In genomic region chr7:88835147-88835728, GRCh38 we compare ENCODE assay signal across 8 cellular contexts. TPM values are rescaled to one million over a fixed set of nuclear protein-coding genes. Genes with fewer than 3 reads are reported as not detected.
DNase-seq lines count a peak whose midpoint lies in the region; ATAC-seq and TF ChIP-seq lines count a peak whose summit lies in the region.

No MANE protein-coding gene starts in this region.

- no peaks in the 10 kb centered on the region for H3K27me3 ChIP-seq in neural cell (ENCODE audit: insufficient read depth, low read depth, low read length)

- H3K9ac ChIP-seq in neural cell (ENCODE audit: low read length): no peak overlapping the region

- no peaks in the 10 kb centered on the region for H3K9me3 ChIP-seq in neural cell (ENCODE audit: low read length)

- TF ChIP-seq EP300 in neural cell (conservative IDR thresholded peaks at IDR 0.05; ENCODE audit: poor library complexity, severe bottlenecking): no peak

- TF ChIP-seq RAD21 in neural cell (conservative IDR thresholded peaks at IDR 0.05): no peak

- H3K27ac ChIP-seq in neural cell (ENCODE audit: low read length): no peak overlapping the region

- H3K27me3 Mint-ChIP-seq in activated T-helper 2 cell treated with anti-CD3 and anti-CD28 coated beads, Interferon-gamma antibody, Interleukin-2, Interleukin-4, amounts not matched to agents 10 μg/mL and 5 μg/mL and 100 μg/mL, durations not matched to agents 14 hours and 24 hours and 36 hours (ENCODE audit: low read depth): no peaks in the 10 kb centered on the region

- no peak overlapping the region for H3K4me2 ChIP-seq in neural cell (ENCODE audit: low read length)

- no peaks in the 10 kb centered on the region for H3F3A ChIP-seq in neural cell (ENCODE audit: insufficient read depth, low read length, poor library complexity, severe bottlenecking)

- H3K27ac Mint-ChIP-seq in activated T-helper 2 cell treated with anti-CD3 and anti-CD28 coated beads, Interferon-gamma antibody, Interleukin-2, Interleukin-4, amounts not matched to agents 10 μg/mL and 5 μg/mL and 100 μg/mL, durations not matched to agents 14 hours and 24 hours and 36 hours: no peak overlapping the region

- H4K20me1 ChIP-seq in neural cell (ENCODE audit: insufficient read depth): no peaks in the 10 kb centered on the region

- H3K9me2 ChIP-seq in neural cell (ENCODE audit: insufficient read depth, low read length): no peaks in the 10 kb centered on the region

- no peaks in the 10 kb centered on the region for H3K79me2 ChIP-seq in neural cell (replicated peaks; ENCODE audit: insufficient read depth, low read length)

- intact Hi-C loops in activated T-helper 2 cell treated with anti-CD3 and anti-CD28 coated beads, Interferon-gamma antibody, Interleukin-2, Interleukin-4, amounts not matched to agents 10 μg/mL and 5 μg/mL and 100 μg/mL, durations not matched to agents 14 hours and 24 hours and 36 hours (cut with micrococcal nuclease): loop anchor here (2.0 kb wide), 1 partner anchor 592 kb away; no protein-coding TSS in a partner anchor

- H3K9me3 Mint-ChIP-seq in activated T-helper 2 cell treated with anti-CD3 and anti-CD28 coated beads, Interferon-gamma antibody, Interleukin-2, Interleukin-4, amounts not matched to agents 10 μg/mL and 5 μg/mL and 100 μg/mL, durations not matched to agents 14 hours and 24 hours and 36 hours: no peaks in the 10 kb centered on the region

- peak; percentile 40 for DNase-seq in A172 (ENCODE audit: low spot score)
- peak; percentile 2 for DNase-seq in NCI-H1436 treated with DMSO at 0.1 percent for 48 hours (lab: John Stamatoyannopoulos, UW)
- DNase-seq in astrocyte of the hippocampus (ENCODE audit: low read depth, low spot score): peak; percentile 51
- no peak for DNase-seq in NCI-H1930 (lab: John Stamatoyannopoulos, UW)
- DNase-seq in activated T-helper 2 cell treated with anti-CD3 and anti-CD28 coated beads, Interferon-gamma antibody, Interleukin-2, Interleukin-4, amounts not matched to agents 10 μg/mL and 5 μg/mL and 100 μg/mL, durations not matched to agents 14 hours and 24 hours and 36 hours (ENCODE audit: low spot score): no peak

- ATAC-seq in GM18498 (IDR thresholded peaks at IDR 0.05; ENCODE audit: unreplicated experiment) (peak; percentile 97), HG02798 (IDR thresholded peaks at IDR 0.05; ENCODE audit: poor library complexity, unreplicated experiment) (peak; percentile 92)

- H3K36me3 Mint-ChIP-seq in activated T-helper 2 cell treated with anti-CD3 and anti-CD28 coated beads, Interferon-gamma antibody, Interleukin-2, Interleukin-4, amounts not matched to agents 10 μg/mL and 5 μg/mL and 100 μg/mL, durations not matched to agents 14 hours and 24 hours and 36 hours (ENCODE audit: low read depth): no peaks in the 10 kb centered on the region

- no peak overlapping the region for H3K4me3 ChIP-seq in neural cell (ENCODE audit: low read length)

- H2AFZ ChIP-seq in neural cell (ENCODE audit: low read depth, low read length): no peak overlapping the region

- TF ChIP-seq CTCF in neural cell (IDR thresholded peaks at IDR 0.05; ENCODE audit: poor library complexity, severe bottlenecking): peak; percentile 44

- no peak overlapping the region for H3K4me3 Mint-ChIP-seq in activated T-helper 2 cell treated with anti-CD3 and anti-CD28 coated beads, Interferon-gamma antibody, Interleukin-2, Interleukin-4, amounts not matched to agents 10 μg/mL and 5 μg/mL and 100 μg/mL, durations not matched to agents 14 hours and 24 hours and 36 hours (ENCODE audit: low read depth)

- no peaks in the 10 kb centered on the region for H3K4me1 Mint-ChIP-seq in activated T-helper 2 cell treated with anti-CD3 and anti-CD28 coated beads, Interferon-gamma antibody, Interleukin-2, Interleukin-4, amounts not matched to agents 10 μg/mL and 5 μg/mL and 100 μg/mL, durations not matched to agents 14 hours and 24 hours and 36 hours (ENCODE audit: low read depth)

- no peaks in the 10 kb centered on the region for H3K36me3 ChIP-seq in neural cell (ENCODE audit: insufficient read depth, low read length)

TF ChIP-seq in neural cell, 6 proteins besides CTCF, POLR2A, EP300 and RAD21:
- TF ChIP-seq SMC3 (conservative IDR thresholded peaks at IDR 0.05; ENCODE audit: poor library complexity): peak; percentile 50
- no peak for TF ChIP-seq TAF1 (IDR thresholded peaks at IDR 0.05; ENCODE audit: low read depth)

RNA-seq across cellular contexts. Expression of gene TEX47, which starts 39.7 kb away (rescaled TPM):
- total RNA-seq in A172 (2014; rRNA removed; shearing (Covaris generic)): not detected in 2 replicates
- polyA plus RNA-seq in neural cell: not detected in 2 replicates
- not detected in 2 replicates for polyA minus RNA-seq in neural cell
- not detected in 2 replicates for total RNA-seq in activated T-helper 2 cell treated with anti-CD3 and anti-CD28 coated beads, Interferon-gamma antibody, Interleukin-2, Interleukin-4, amounts not matched to agents 10 μg/mL and 5 μg/mL and 100 μg/mL, durations not matched to agents 14 hours and 24 hours and 36 hours

Comparison
In these comparisons a context has a peak if more than half of its experiments do, and no peak if none do; other contexts are left out.
1. DNase-seq: peak in A172 (single experiment), NCI-H1436 treated with DMSO at 0.1 percent for 48 hours (single experiment) and astrocyte of the hippocampus (single experiment); none in NCI-H1930 (0 of 2) and activated T-helper 2 cell treated with anti-CD3 and anti-CD28 coated beads, Interferon-gamma antibody, Interleukin-2, Interleukin-4, amounts not matched to agents 10 μg/mL and 5 μg/mL and 100 μg/mL, durations not matched to agents 14 hours and 24 hours and 36 hours (single experiment).